In genomic region chr7:102447311-102447710, GRCh38 we compare ENCODE assay signal across 23 cellular contexts.
"Had no signal": no experiment of that assay in that cellular context is flagged by ENCODE, and none has a peak within 500 bp of the region (broad histone marks: within the 10 kb centered on the region; RNA-seq: fewer than 3 reads in every experiment).

No MANE protein-coding gene starts in this region.

- H3K27me3 Mint-ChIP-seq: activated naive CD8-positive, alpha-beta T cell treated with anti-CD3 and anti-CD28 coated beads, Interleukin-2, amount 10 ng/mL, durations not matched to agents 7 days and 5 days had no signal

- H3K27ac Mint-ChIP-seq: activated CD8-positive, alpha-beta T cell treated with anti-CD3 and anti-CD28 coated beads, Interleukin-2, amount 10 ng/mL, durations not matched to agents 7 days and 5 days; activated naive CD8-positive, alpha-beta T cell treated with anti-CD3 and anti-CD28 coated beads, Interleukin-2, amount 10 ng/mL, durations not matched to agents 7 days and 5 days; T-helper 2 cell treated with Interferon-gamma antibody and Interleukin-4, amounts not matched to agents 5 μg/mL and 100 μg/mL, for 36 hours had no signal

- H3K27me3 ChIP-seq: adrenal gland, breast epithelium had no signal

- H3K27ac ChIP-seq: breast epithelium, SK-N-MC had no signal

- H3K4me1 Mint-ChIP-seq: activated naive CD8-positive, alpha-beta T cell treated with anti-CD3 and anti-CD28 coated beads, Interleukin-2, amount 10 ng/mL, durations not matched to agents 7 days and 5 days had no signal

- H3K4me3 Mint-ChIP-seq: activated CD8-positive, alpha-beta T cell treated with anti-CD3 and anti-CD28 coated beads, Interleukin-2, amount 10 ng/mL, durations not matched to agents 7 days and 5 days; activated naive CD8-positive, alpha-beta T cell treated with anti-CD3 and anti-CD28 coated beads, Interleukin-2, amount 10 ng/mL, durations not matched to agents 7 days and 5 days; T-helper 2 cell treated with Interferon-gamma antibody and Interleukin-4, amounts not matched to agents 5 μg/mL and 100 μg/mL, for 36 hours had no signal

- H3K9me3 Mint-ChIP-seq: activated naive CD8-positive, alpha-beta T cell treated with anti-CD3 and anti-CD28 coated beads, Interleukin-2, amount 10 ng/mL, durations not matched to agents 7 days and 5 days; T-helper 2 cell treated with Interferon-gamma antibody and Interleukin-4, amounts not matched to agents 5 μg/mL and 100 μg/mL, for 36 hours had no signal

- H3K36me3 ChIP-seq: breast epithelium had no signal

- ATAC-seq: activated CD4-positive, CD25-positive, alpha-beta regulatory T cell treated with anti-CD3 and anti-CD28 coated beads, Interleukin-2, amount 50 U/mL, for 24 hours; activated CD8-positive, alpha-beta T cell treated with anti-CD3 and anti-CD28 coated beads, Interleukin-2, amount 10 ng/mL, durations not matched to agents 7 days and 5 days; Right ventricle myocardium inferior had no signal

- DNase-seq: activated CD4-positive, alpha-beta T cell treated with anti-CD3 and anti-CD28 coated beads for 4 hours; activated CD4-positive, alpha-beta T cell treated with anti-CD3 and anti-CD28 coated beads, Interleukin-2, amount 50 U/mL, for 4 hours; activated CD8-positive, alpha-beta memory T cell treated with anti-CD3 and anti-CD28 coated beads, Interleukin-2, amount 50 U/mL, for 48 hours; activated CD8-positive, alpha-beta T cell treated with anti-CD3 and anti-CD28 coated beads, Interleukin-2, amount 10 ng/mL, durations not matched to agents 7 days and 5 days; activated naive CD4-positive, alpha-beta T cell treated with anti-CD3 and anti-CD28 coated beads, Interleukin-2, amount 50 U/mL, for 16 hours; activated naive CD8-positive, alpha-beta T cell treated with anti-CD3 and anti-CD28 coated beads, Interleukin-2, amount 10 ng/mL, durations not matched to agents 7 days and 5 days; activated T-cell treated with anti-CD3 and anti-CD28 coated beads, Interleukin-2, amount 50 U/mL, for 1 hour; anterior cingulate cortex; caudate nucleus; NCI-H1048; NCI-H146; NCI-H187 treated with DMSO at 0.1 percent for 48 hours; NCI-H2081 treated with DMSO at 0.1 percent for 48 hours; NCI-H446; NCI-H524; RPMI8226; T-helper 1 cell had no signal

- H3K9me3 ChIP-seq: adrenal gland, breast epithelium had no signal

- H3K4me3 ChIP-seq: adrenal gland, breast epithelium, SK-N-MC had no signal

- H3K4me1 ChIP-seq: breast epithelium had no signal
